Comparison of ENCODE assay signal across 28 cellular contexts in genomic region chr4:124527364-124527763, GRCh38.
"Had no signal": no experiment of that assay in that cellular context is flagged by ENCODE, and none has a peak within 500 bp of the region (broad histone marks: within the 10 kb centered on the region; RNA-seq: fewer than 3 reads in every experiment).

No MANE protein-coding gene starts in this region.

- ATAC-seq: left lobe of liver; left ventricle myocardium superior; lower lobe of right lung; natural killer cell; psoas muscle; stimulated activated naive B cell treated with anti-CD40 and anti-IgM and Interleukin-4, amounts not matched to agents 10 μg/mL and 1 μg/mL and 100 μg/mL, for 72 hours; stimulated activated naive CD8-positive, alpha-beta T cell treated with anti-CD3 and anti-CD28 coated beads, Interleukin-15, Interleukin-2, amounts not matched to agents 100 U/mL and 50 U/mL, for 24 hours; upper lobe of right lung had no signal

- H3K27ac ChIP-seq: lower lobe of right lung, neural progenitor cell, neutrophil, parathyroid adenoma, psoas muscle, thoracic aorta, tibial artery, upper lobe of right lung, uterus had no signal

- H3K9me3 ChIP-seq: lower lobe of right lung, neutrophil, psoas muscle, stomach, thoracic aorta, tibial artery, upper lobe of right lung, uterus had no signal

- H3K4me3 ChIP-seq: lower lobe of right lung, neural progenitor cell, psoas muscle, stomach, thoracic aorta, tibial artery, upper lobe of right lung, uterus had no signal

- H3K4me1 ChIP-seq: lower lobe of right lung, neural progenitor cell, parathyroid adenoma, psoas muscle, upper lobe of right lung, uterus had no signal

- H3K36me3 ChIP-seq: lower lobe of right lung, neural progenitor cell, neutrophil, stomach, thoracic aorta, tibial artery, upper lobe of right lung, uterus had no signal

- H3K27me3 ChIP-seq: neural progenitor cell, neutrophil, stomach, tibial artery, upper lobe of right lung, uterus had no signal

- DNase-seq: head of caudate nucleus; hypothalamus; immature natural killer cell; kidney; left ventricle myocardium superior; lower lobe of right lung; mammary epithelial cell; naive B cell; natural killer cell; nephron progenitor cell; occipital lobe; psoas muscle; stimulated activated CD4-positive, alpha-beta T cell treated with anti-CD3 and anti-CD28 coated beads, Interleukin-12 subunit alpha, Interleukin-12 subunit beta, amount 100 ng/mL, for 4 hours; stimulated activated CD4-positive, alpha-beta T cell treated with anti-CD3 and anti-CD28 coated beads, Interleukin-15, amount 100 ng/mL, for 24 hours; stimulated activated CD4-positive, alpha-beta T cell treated with anti-CD3 and anti-CD28 coated beads, Interleukin-2, amount 100 ng/mL, for 24 hours; stimulated activated CD4-positive, alpha-beta T cell treated with anti-CD3 and anti-CD28 coated beads, Interleukin-4, amount 100 ng/mL, for 1 hour; stimulated activated naive B cell treated with anti-CD40 and anti-IgM and Interleukin-4, amounts not matched to agents 10 μg/mL and 1 μg/mL and 100 μg/mL, for 72 hours; stimulated activated naive CD8-positive, alpha-beta T cell treated with anti-CD3 and anti-CD28 coated beads, Interleukin-15, Interleukin-2, amounts not matched to agents 100 U/mL and 50 U/mL, for 24 hours; stomach; tibial artery; trophoblast cell; upper lobe of right lung; uterus had no signal
